Comparison of ENCODE assay signal across 22 cellular contexts in the genomic region with DNA sequence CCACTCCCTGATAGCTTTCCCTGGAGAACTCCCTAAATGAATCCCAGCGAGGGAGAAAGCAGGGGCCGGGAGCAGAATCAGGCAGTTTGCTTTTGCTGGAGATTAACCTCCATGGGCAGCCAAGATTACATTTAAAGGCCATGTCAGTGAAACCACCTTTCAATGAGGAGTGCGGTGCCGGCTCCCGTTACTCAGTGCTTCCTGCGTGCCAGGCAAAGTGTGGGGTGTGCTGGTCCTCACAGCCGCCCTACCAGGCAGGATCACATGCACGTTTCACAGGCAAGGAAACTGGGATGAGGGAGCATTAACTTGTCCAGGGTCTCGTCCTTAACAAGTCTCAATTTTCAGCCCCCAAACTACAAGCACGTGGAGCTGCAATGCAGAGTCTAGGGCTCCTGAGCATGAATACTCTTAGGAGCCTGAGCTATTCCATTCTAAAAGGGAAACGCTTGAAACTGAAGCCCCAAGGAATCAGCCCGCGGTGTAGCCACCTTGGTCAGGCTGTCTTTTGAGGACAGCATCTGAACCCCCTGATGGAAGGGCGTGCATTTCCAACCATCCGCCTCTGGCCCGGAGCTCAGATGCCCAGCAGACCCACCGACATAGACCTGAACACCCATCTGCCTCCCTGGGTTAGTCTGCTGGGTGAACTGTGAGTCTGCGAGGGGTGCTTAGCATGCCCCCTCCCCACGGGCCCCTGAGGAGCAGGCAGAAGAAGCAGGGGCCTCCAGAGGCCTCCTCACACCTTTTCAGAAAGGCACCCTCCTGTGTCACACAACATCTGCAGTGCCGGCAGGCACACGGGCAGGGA. TPM values are rescaled to one million over a fixed set of nuclear protein-coding genes. Genes with fewer than 3 reads are reported as not detected.
"Had no signal": no experiment of that assay in that cellular context is flagged by ENCODE, and none has a peak within 500 bp of the region (broad histone marks: within the 10 kb centered on the region; RNA-seq: fewer than 3 reads in every experiment).

No MANE protein-coding gene starts in this region.

- FAIRE-seq: bronchial epithelial cell, keratinocyte, urothelium cell line had no signal

- DNase-seq: activated CD4-positive, alpha-beta T cell treated with anti-CD3 and anti-CD28 coated beads for 1 hour; activated CD4-positive, alpha-beta T cell treated with anti-CD3 and anti-CD28 coated beads, Interleukin-2, amount 50 U/mL, for 48 hours; activated naive CD4-positive, alpha-beta T cell treated with anti-CD3 and anti-CD28 coated beads for 36 hours; activated naive CD8-positive, alpha-beta T cell treated with anti-CD3 and anti-CD28 coated beads, Interleukin-2, amount 50 U/mL, for 24 hours; erythroblast; mammary epithelial cell; mucosa of descending colon; naive thymus-derived CD8-positive, alpha-beta T cell; stomach; T-helper 1 cell; T1000 had no signal

- H3K36me3 ChIP-seq: ascending aorta, gastroesophageal sphincter, left lung, stomach, thoracic aorta had no signal

- H3K4me3 ChIP-seq: ascending aorta, dorsolateral prefrontal cortex, gastroesophageal sphincter, left lung, mucosa of descending colon, stomach, thoracic aorta had no signal

- H3K9me3 ChIP-seq: ascending aorta, gastroesophageal sphincter, left lung, mucosa of descending colon, stomach, thoracic aorta had no signal

- ATAC-seq: activated naive CD8-positive, alpha-beta T cell treated with anti-CD3 and anti-CD28 coated beads, Interleukin-2, amount 50 U/mL, for 24 hours; activated T-helper 17 cell treated with anti-CD3 and anti-CD28 coated beads, Interleukin-2, amount 50 U/mL, for 72 hours; gastroesophageal sphincter; left lung; mucosa of descending colon; naive thymus-derived CD8-positive, alpha-beta T cell; sciatic nerve had no signal

- H3K27ac ChIP-seq: ascending aorta, gastroesophageal sphincter, left lung, stomach, thoracic aorta had no signal

- H3K27me3 ChIP-seq: ascending aorta had no signal

RNA-seq across cellular contexts. Expression of gene IGDCC3, which starts 5.6 kb away (rescaled TPM):
- total RNA-seq: activated naive CD4-positive, alpha-beta T cell treated with anti-CD3 and anti-CD28 coated beads for 36 hours; activated T-helper 17 cell treated with anti-CD3 and anti-CD28 coated beads, Interleukin-2, amount 50 U/mL, for 72 hours; ascending aorta; bronchial epithelial cell; mammary epithelial cell; naive thymus-derived CD8-positive, alpha-beta T cell; pulmonary artery endothelial cell; sciatic nerve; thoracic aorta had no signal
- polyA plus RNA-seq: keratinocyte; mammary epithelial cell; naive thymus-derived CD8-positive, alpha-beta T cell had no signal
